Comparison of ENCODE assay signal across 8 cellular contexts in the genomic region with DNA sequence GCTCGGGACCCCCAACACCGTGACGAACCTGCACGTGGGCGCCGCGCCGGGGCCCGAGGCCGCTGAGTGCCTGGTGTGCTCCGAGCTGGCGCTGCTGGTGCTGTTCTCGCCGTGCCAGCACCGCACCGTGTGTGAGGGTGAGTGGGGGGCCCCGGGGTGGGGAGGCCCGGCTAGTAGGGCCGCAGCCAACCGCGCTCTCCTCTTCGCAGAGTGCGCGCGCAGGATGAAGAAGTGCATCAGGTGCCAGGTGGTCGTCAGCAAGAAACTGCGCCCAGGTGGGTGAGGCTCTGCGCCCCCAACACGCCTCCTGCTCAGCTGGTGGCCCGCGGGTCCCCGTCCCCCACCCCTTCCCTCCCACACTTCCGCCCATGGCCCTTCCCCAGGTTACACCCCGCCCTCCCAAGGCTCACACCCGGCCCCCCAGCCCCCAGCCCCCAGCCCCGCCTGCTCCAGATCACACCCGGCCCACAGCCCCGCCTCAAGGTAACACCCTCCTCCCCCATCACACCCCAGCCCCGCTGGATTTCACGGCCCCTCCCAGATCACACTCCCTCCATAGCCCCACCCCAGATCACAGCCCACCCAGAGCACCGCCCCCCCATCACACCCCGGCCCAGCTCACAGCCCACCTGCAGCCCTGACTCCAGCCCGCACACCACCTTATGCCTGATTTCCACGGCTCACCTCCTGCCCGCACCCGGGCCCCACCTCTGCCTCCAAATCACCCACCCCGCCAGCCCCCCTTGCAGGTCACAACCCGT.
DNase-seq lines count a peak whose midpoint lies in the region; ATAC-seq lines count a peak whose summit lies in the region.

No MANE protein-coding gene starts in this region.

- DNase-seq in GM19238 (ENCODE audit: insufficient read length, low spot score) (peak; percentile 72), germinal center (ENCODE audit: low spot score) (peak; percentile 74), DMS79 (lab: John Stamatoyannopoulos, UW) (no peak)
- peak; percentile 45 to 48 for DNase-seq in activated CD4-positive, alpha-beta T cell treated with anti-CD3 and anti-CD28 coated beads, Interleukin-2, amount 50 U/mL, for 48 hours
- DNase-seq in stimulated activated CD8-positive, alpha-beta memory T cell treated with anti-CD3 and anti-CD28 coated beads, Interleukin-12 subunit alpha, Interleukin-12 subunit beta, amount 100 ng/mL, for 24 hours (ENCODE audit: extremely low read depth), result peak; percentile 54

- no peak for ATAC-seq in GM21786 (IDR thresholded peaks at IDR 0.05; ENCODE audit: unreplicated experiment)
- ATAC-seq in HG02678 (IDR thresholded peaks at IDR 0.05; ENCODE audit: unreplicated experiment), result no peak
- ATAC-seq in GM21825 (IDR thresholded peaks at IDR 0.05; ENCODE audit: unreplicated experiment), result no peak
